ENCODE assay signal across 11 cellular contexts in genomic region chr14:51865953-51866747, GRCh38. TPM values are rescaled to one million over a fixed set of nuclear protein-coding genes. Genes with fewer than 3 reads are reported as not detected.
DNase-seq lines count a peak whose midpoint lies in the region; ATAC-seq and TF ChIP-seq lines count a peak whose summit lies in the region.
"Had no signal": no experiment of that assay in that cellular context is flagged by ENCODE, and none has a peak within 500 bp of the region (broad histone marks: within the 10 kb centered on the region; RNA-seq: fewer than 3 reads in every experiment).

No MANE protein-coding gene starts in this region.

- peaks cover 44% of the 10 kb centered on the region for H3K79me2 ChIP-seq in neural progenitor cell (ENCODE audit: low read depth)

- H3K9me3 ChIP-seq in neural progenitor cell (ENCODE audit: low read depth) = no peaks in the 10 kb centered on the region

- no peak overlapping the region for H3K9ac ChIP-seq in neural progenitor cell

- H3K27ac ChIP-seq in neural progenitor cell = no peak overlapping the region

- H3K9me3 Mint-ChIP-seq in neural progenitor cell = no peaks in the 10 kb centered on the region

- H3K27ac Mint-ChIP-seq in neural progenitor cell = no peak overlapping the region

- no peaks in the 10 kb centered on the region for H3K36me3 Mint-ChIP-seq in neural progenitor cell

- H3K27me3 Mint-ChIP-seq in neural progenitor cell (ENCODE audit: insufficient read depth, low read depth) = no peaks in the 10 kb centered on the region

- H3K4me1 Mint-ChIP-seq in neural progenitor cell = peaks cover 36% of the 10 kb centered on the region

- no peak overlapping the region for H3K4me3 ChIP-seq in neural progenitor cell

- peak; percentile 37 for ATAC-seq in HG02571 (IDR thresholded peaks at IDR 0.05; ENCODE audit: unreplicated experiment)
- ATAC-seq in left cardiac atrium = no peak
- ATAC-seq: left ventricle myocardium superior had no signal

- no peak for TF ChIP-seq CTCF in neural progenitor cell (IDR thresholded peaks at IDR 0.05)

- H3K4me3 Mint-ChIP-seq in neural progenitor cell = no peak overlapping the region

- peak overlapping the region; percentile 20 for H3K4me2 ChIP-seq in neural progenitor cell

- intact Hi-C loops in left cardiac atrium (cut with DNase I) = loop anchor here in 1 of 2 donors (10.0 kb wide), 1 partner anchor 109 kb away; no protein-coding TSS in a partner anchor

- peak; percentile 26 for DNase-seq in NCI-H146 (lab: John Stamatoyannopoulos, UW)
- no peak for DNase-seq in NCI-H146 treated with DMSO at 0.1 percent for 48 hours (lab: John Stamatoyannopoulos, UW; ENCODE audit: unreplicated experiment)
- peak; percentile 21 for DNase-seq in T-helper 9 cell
- DNase-seq in neural progenitor cell (ENCODE audit: low spot score) = no peak
- DNase-seq in SIG-M5 (lab: John Stamatoyannopoulos, UW) = no peak
- no peak for DNase-seq in left cardiac atrium
- no peak for DNase-seq in NCI-H1092 treated with DMSO at 0.1 percent for 48 hours (lab: John Stamatoyannopoulos, UW)
- DNase-seq: 8988T, left ventricle myocardium superior, NCI-H2081 had no signal

- H3F3A ChIP-seq in neural progenitor cell (ENCODE audit: low read depth) = peaks cover 4% of the 10 kb centered on the region

- H3K36me3 ChIP-seq in neural progenitor cell = no peaks in the 10 kb centered on the region

- no peak overlapping the region for H2AFZ ChIP-seq in neural progenitor cell (replicated peaks)

- H3K27me3 ChIP-seq in neural progenitor cell = no peaks in the 10 kb centered on the region

- H3K4me1 ChIP-seq in neural progenitor cell = peaks cover 38% of the 10 kb centered on the region

- H4K20me1 ChIP-seq in neural progenitor cell (ENCODE audit: low read depth) = peaks cover 19% of the 10 kb centered on the region

RNA-seq across cellular contexts. Expression of gene GNG2, which starts 5.7 kb away (rescaled TPM):
- total RNA-seq in neural progenitor cell (ENCODE audit: low replicate concordance) = 44.4 and 56.8 TPM in 2 replicates
- 10 to 100 TPM; 15.0 to 25.6 TPM for total RNA-seq in left cardiac atrium

Comparison
In these comparisons a context has a peak if more than half of its experiments do, and no peak if none do; other contexts are left out.
1. DNase-seq: peak in NCI-H146 (single experiment) and T-helper 9 cell (single experiment); none in NCI-H146 treated with DMSO at 0.1 percent for 48 hours (single experiment), neural progenitor cell (single experiment), SIG-M5 (single experiment), left cardiac atrium (single experiment) and NCI-H1092 treated with DMSO at 0.1 percent for 48 hours (single experiment).